Comparison of ENCODE assay signal across 11 cellular contexts in the genomic region with DNA sequence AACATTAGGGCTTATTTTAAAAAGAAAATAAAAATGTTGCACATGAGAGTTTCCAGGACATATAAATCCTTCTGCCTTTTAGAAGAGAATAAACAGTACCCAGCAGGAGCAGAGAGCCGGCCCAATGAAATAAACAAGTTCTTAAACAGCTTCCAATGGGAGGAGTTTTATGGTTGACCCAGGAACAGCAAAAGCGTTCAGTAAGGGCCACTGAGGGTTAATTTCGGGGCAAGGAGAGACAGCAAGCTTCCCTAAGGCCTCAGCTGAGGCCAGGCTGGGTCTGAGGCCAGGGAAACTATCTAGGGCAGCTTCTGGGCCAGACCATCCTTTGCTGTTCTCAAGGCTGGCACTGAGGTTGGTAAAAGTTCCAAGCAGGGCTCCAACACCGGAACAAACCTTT. TPM values are rescaled to one million over a fixed set of nuclear protein-coding genes. Genes with fewer than 3 reads are reported as not detected.
A peak's percentile ranks its signal among the peaks of the same experiment; 100 is the strongest.
DNase-seq lines count a peak whose midpoint lies in the region; ATAC-seq and TF ChIP-seq lines count a peak whose summit lies in the region.
"Had no signal": no experiment of that assay in that cellular context is flagged by ENCODE, and none has a peak within 500 bp of the region (broad histone marks: within the 10 kb centered on the region; RNA-seq: fewer than 3 reads in every experiment).

No MANE protein-coding gene starts in this region.

- H3K14ac ChIP-seq in trophoblast cell (ENCODE audit: low read length) = no peak overlapping the region

- peaks cover 19% of the 10 kb centered on the region for H3K79me2 ChIP-seq in trophoblast cell (ENCODE audit: control insufficient read depth, insufficient read depth, low read length, poor library complexity)

- H3K27me3 ChIP-seq in heart left ventricle (peaks cover 0 to 11% (median 0%) of the 10 kb centered on the region in 9 donors), trophoblast cell (ENCODE audit: insufficient read depth, low read length) (no peaks in the 10 kb centered on the region)

- intact Hi-C loops in heart left ventricle (cut with DNase I) = loop anchor here in 8 of 10 donors (5.0 to 10.0 kb wide), 11 partner anchors 49 to 226 kb away; no protein-coding TSS in a partner anchor

- peak in 3 of 4 donors; percentile 26 to 57 (median 33) for ATAC-seq in heart left ventricle
- ATAC-seq: activated CD4-positive, alpha-beta T cell treated with anti-CD3 and anti-CD28 coated beads for 36 hours; activated naive CD8-positive, alpha-beta T cell treated with anti-CD3 and anti-CD28 coated beads, Interleukin-2, amount 50 U/mL, for 24 hours had no signal

- peak overlapping the region; percentile 69 for H4K91ac ChIP-seq in trophoblast cell (ENCODE audit: low read depth, low read length)

- H2BK5ac ChIP-seq in trophoblast cell (ENCODE audit: low read depth, low read length, poor library complexity) = peak overlapping the region; percentile 17

- H2BK120ac ChIP-seq in trophoblast cell (ENCODE audit: insufficient read depth, low read length, poor library complexity) = peak overlapping the region; percentile 33

- H3K79me1 ChIP-seq in trophoblast cell (ENCODE audit: low read length) = peaks cover 27% of the 10 kb centered on the region

- peak overlapping the region; percentile 31 for H3K4me3 ChIP-seq in AG09309 (ENCODE audit: control insufficient read depth, low read depth, low read length)
- peak overlapping the region; percentile 83 for H3K4me3 ChIP-seq in WI38 (ENCODE audit: low read depth, low read length)
- H3K4me3 ChIP-seq in heart left ventricle = peak overlapping the region; percentile 0 to 86 (median 62)
- peak overlapping the region; percentile 38 for H3K4me3 ChIP-seq in trophoblast cell (ENCODE audit: low read depth, low read length)

- no peak for TF ChIP-seq POLR2A in heart left ventricle (IDR thresholded peaks at IDR 0.05)

- H4K12ac ChIP-seq in trophoblast cell (ENCODE audit: low read depth, low read length) = no peak overlapping the region

- H3K9me3 ChIP-seq in heart left ventricle (no peaks in the 10 kb centered on the region), trophoblast cell (ENCODE audit: insufficient read depth, low read depth, low read length) (no peaks in the 10 kb centered on the region)

- H3K27ac ChIP-seq in heart left ventricle (peak overlapping the region; percentile 75 to 95 (median 90)), trophoblast cell (ENCODE audit: low read depth, low read length) (peak overlapping the region; percentile 77)

- H3K4me2 ChIP-seq in trophoblast cell (ENCODE audit: low read length) = peak overlapping the region; percentile 91

- H3K4ac ChIP-seq in trophoblast cell (ENCODE audit: low read depth, low read length) = peak overlapping the region; percentile 37

- no peaks in the 10 kb centered on the region for H3K36me3 ChIP-seq in heart left ventricle
- peaks cover 0 to 4% of the 10 kb centered on the region in 2 experiments for H3K36me3 ChIP-seq in trophoblast cell (ENCODE audit: control insufficient read depth in 1 of 2, insufficient read depth in 2 of 2, low read length in 2 of 2)

- H2AK5ac ChIP-seq in trophoblast cell (ENCODE audit: low read length) = peak overlapping the region; percentile 6

- H3K4me1 ChIP-seq in heart left ventricle = peaks cover 0 to 53% (median 21%) of the 10 kb centered on the region in 12 donors
- peaks cover 18% of the 10 kb centered on the region in 2 experiments for H3K4me1 ChIP-seq in trophoblast cell (ENCODE audit: control insufficient read depth in 1 of 2, insufficient read depth in 2 of 2, low read length in 2 of 2)

- no peak for TF ChIP-seq CTCF in AG09309 (IDR thresholded peaks at IDR 0.05; ENCODE audit: control insufficient read depth, insufficient read depth, low read depth, low read length, missing control alignments)
- TF ChIP-seq CTCF in WI38 (IDR thresholded peaks at IDR 0.05; ENCODE audit: low read depth, low read length) = no peak
- no peak for TF ChIP-seq CTCF in heart left ventricle (IDR thresholded peaks at IDR 0.05)

- H3K23ac ChIP-seq in trophoblast cell (ENCODE audit: low read length) = no peak overlapping the region

- DNase-seq in AG09309 (ENCODE audit: low read depth) = no peak
- peak in 2 of 5 donors; percentile 40 to 44 for DNase-seq in heart left ventricle
- no peak for DNase-seq in trophoblast cell
- DNase-seq in stimulated activated naive CD4-positive, alpha-beta T cell treated with Interleukin-2 at 50 U/mL for 16 hours (lab: John Stamatoyannopoulos, UW) = no peak
- no peak for DNase-seq in iPS-NIHi11 (ENCODE audit: low spot score)
- DNase-seq in HuH-7.5 (ENCODE audit: low spot score) = no peak
- DNase-seq in Kasumi-1 (lab: John Stamatoyannopoulos, UW) = no peak
- DNase-seq: activated CD4-positive, alpha-beta T cell treated with anti-CD3 and anti-CD28 coated beads for 36 hours; activated naive CD8-positive, alpha-beta T cell treated with anti-CD3 and anti-CD28 coated beads, Interleukin-2, amount 50 U/mL, for 24 hours; CD8-positive, alpha-beta memory T cell had no signal

- no peak overlapping the region for H2AFZ ChIP-seq in trophoblast cell (ENCODE audit: insufficient read depth, low read length, poor library complexity)

- peak overlapping the region; percentile 27 for H2BK12ac ChIP-seq in trophoblast cell (ENCODE audit: low read length)

- no peak overlapping the region for H3K9ac ChIP-seq in trophoblast cell (ENCODE audit: low read length)

- no peak overlapping the region for H3K18ac ChIP-seq in trophoblast cell (ENCODE audit: low read length)

- no peak overlapping the region for H4K8ac ChIP-seq in trophoblast cell (ENCODE audit: low read depth, low read length)

- 19 to 27% (median 22%) methylated on average over 3 to 4 of the region's 4 CpGs for WGBS in heart left ventricle, 4 donors
- no CpG with 5 or more reads among the region's 4 CpGs for WGBS in trophoblast cell (ENCODE audit: extremely low coverage, insufficient coverage, insufficient read length)

RNA-seq across cellular contexts. Expression of a gene that starts 3.4 kb away (rescaled TPM):
- total RNA-seq in heart left ventricle = 100 to 1,000 TPM in 4 of 9 donors, 10 to 100 TPM in 5; 48.9 to 163 (median 83.1) TPM
- 10 to 100 TPM; 30.2 to 49.2 TPM for polyA plus RNA-seq in heart left ventricle
- 32.0 and 35.4 TPM in 2 replicates for polyA plus RNA-seq in trophoblast cell (2013)
- total RNA-seq: activated CD4-positive, alpha-beta T cell treated with anti-CD3 and anti-CD28 coated beads for 36 hours; CD8-positive, alpha-beta memory T cell had no signal
- polyA plus RNA-seq: CD8-positive, alpha-beta memory T cell had no signal

Comparison
In these comparisons a context has a peak if more than half of its experiments do, and no peak if none do; other contexts are left out.
1. H3K4me3 ChIP-seq: peak in every context shown above with its lines; median percentile 83 in WI38; 62 in heart left ventricle; 38 in trophoblast cell; 31 in AG09309.